In genomic region chr5:42108468-42108867, GRCh38 we compare ENCODE assay signal across 27 cellular contexts.
DNase-seq lines count a peak whose midpoint lies in the region; TF ChIP-seq lines count a peak whose summit lies in the region.
"Had no signal": no experiment of that assay in that cellular context is flagged by ENCODE, and none has a peak within 500 bp of the region (broad histone marks: within the 10 kb centered on the region; RNA-seq: fewer than 3 reads in every experiment).

No MANE protein-coding gene starts in this region.

- peak overlapping the region; percentile 16; the same call in 1 of the 2 replicates for H3K27ac ChIP-seq in 22Rv1
- H3K27ac ChIP-seq in epithelial cell of prostate = no peak overlapping the region
- no peak overlapping the region for H3K27ac ChIP-seq in Peyer's patch
- H3K27ac ChIP-seq: heart left ventricle, ovary, upper lobe of left lung, WERI-Rb-1 had no signal

- no peak for TF ChIP-seq CTCF in 22Rv1 (IDR thresholded peaks at IDR 0.05)
- no peak for TF ChIP-seq CTCF in Peyer's patch (IDR thresholded peaks at IDR 0.05)

- no peaks in the 10 kb centered on the region for H3K9me3 ChIP-seq in Peyer's patch
- H3K9me3 ChIP-seq: ovary had no signal

- H3K36me3 ChIP-seq in Peyer's patch = no peaks in the 10 kb centered on the region
- H3K36me3 ChIP-seq: heart left ventricle, ovary, upper lobe of left lung, WERI-Rb-1 had no signal

- no peaks in the 10 kb centered on the region for H3K4me1 ChIP-seq in Peyer's patch
- H3K4me1 ChIP-seq: heart left ventricle, upper lobe of left lung had no signal

- H3K4me3 ChIP-seq in Peyer's patch = no peak overlapping the region
- H3K4me3 ChIP-seq: heart left ventricle, ovary, smooth muscle cell, upper lobe of left lung had no signal

- no peaks in the 10 kb centered on the region for H3K27me3 ChIP-seq in Peyer's patch
- H3K27me3 ChIP-seq: heart left ventricle, ovary, upper lobe of left lung had no signal

- TF ChIP-seq POLR2A in Peyer's patch (IDR thresholded peaks at IDR 0.05) = no peak

- DNase-seq in HT-29 (ENCODE audit: low spot score) (peak; percentile 60), NCI-H748 treated with DMSO at 0.1 percent for 48 hours (lab: John Stamatoyannopoulos, UW) (peak; percentile 67), epithelial cell of prostate (ENCODE audit: low read depth, low spot score) (peak; percentile 66), Peyer's patch (no peak), EL (no peak)
- no peak for DNase-seq in stimulated activated CD4-positive, alpha-beta T cell treated with anti-CD3 and anti-CD28 coated beads, Interleukin-4, amount 100 ng/mL, for 1 hour
- no peak for DNase-seq in activated CD4-positive, alpha-beta T cell treated with anti-CD3 and anti-CD28 coated beads, Interleukin-2, amount 50 U/mL, for 4 hours
- DNase-seq: activated CD4-positive, alpha-beta T cell treated with anti-CD3 and anti-CD28 coated beads, Interleukin-2, amount 10 ng/mL, durations not matched to agents 7 days and 5 days; activated CD8-positive, alpha-beta memory T cell treated with anti-CD3 and anti-CD28 coated beads, Interleukin-2, amount 10 ng/mL, durations not matched to agents 7 days and 5 days; activated naive CD4-positive, alpha-beta T cell; activated T-cell treated with anti-CD3 and anti-CD28 coated beads, Interleukin-2, amount 50 U/mL, for 48 hours; dermis blood vessel endothelial cell; heart left ventricle; HFFc6; Kasumi-1; kidney glomerular epithelial cell; NCI-H1694; NCI-H2171 treated with DMSO at 0.1 percent for 48 hours; NCI-H526; ovary; retina; stimulated activated CD4-positive, alpha-beta T cell treated with anti-CD3 and anti-CD28 coated beads, Interleukin-2, amount 100 ng/mL, for 24 hours; substantia nigra; upper lobe of left lung; WERI-Rb-1 had no signal

Comparison
In these comparisons a context has a peak if more than half of its experiments do, and no peak if none do; other contexts are left out.
1. DNase-seq: peak in HT-29 (single experiment), NCI-H748 treated with DMSO at 0.1 percent for 48 hours (single experiment) and epithelial cell of prostate (single experiment); none in Peyer's patch (0 of 3), stimulated activated CD4-positive, alpha-beta T cell treated with anti-CD3 and anti-CD28 coated beads, Interleukin-4, amount 100 ng/mL, for 1 hour (single experiment), activated CD4-positive, alpha-beta T cell treated with anti-CD3 and anti-CD28 coated beads, Interleukin-2, amount 50 U/mL, for 4 hours (0 of 2) and EL (single experiment).